In genomic region chr7:149569726-149570422, GRCh38 we compare ENCODE assay signal across 1 cellular context.
TF ChIP-seq lines count a peak whose summit lies in the region.

No MANE protein-coding gene starts in this region.

TF ChIP-seq in GM23338, 12 proteins besides CTCF, POLR2A, EP300 and RAD21:
- TF ChIP-seq ZNF462 (CRISPR knock-in tag; IDR thresholded peaks at IDR 0.05) = no peak
- no peak for TF ChIP-seq EZH2phosphoT487 (IDR thresholded peaks at IDR 0.05; ENCODE audit: unreplicated experiment)
- TF ChIP-seq STAT1 (IDR thresholded peaks at IDR 0.05; ENCODE audit: unreplicated experiment) = no peak
- TF ChIP-seq POLR2AphosphoS5 (IDR thresholded peaks at IDR 0.05; ENCODE audit: low read depth) = no peak
- TF ChIP-seq NANOG (IDR thresholded peaks at IDR 0.05; ENCODE audit: borderline replicate concordance) = no peak
- TF ChIP-seq ZNF114 (CRISPR knock-in tag; IDR thresholded peaks at IDR 0.05) = no peak
- no peak for TF ChIP-seq ZNF331 (CRISPR knock-in tag; IDR thresholded peaks at IDR 0.05; ENCODE audit: low read depth)
- no peak for TF ChIP-seq CREB1 (CRISPR knock-in tag; IDR thresholded peaks at IDR 0.05; ENCODE audit: low read depth)
- no peak for TF ChIP-seq EZH2 (IDR thresholded peaks at IDR 0.05; ENCODE audit: low read depth, unreplicated experiment)
- TF ChIP-seq, protein P1, sequence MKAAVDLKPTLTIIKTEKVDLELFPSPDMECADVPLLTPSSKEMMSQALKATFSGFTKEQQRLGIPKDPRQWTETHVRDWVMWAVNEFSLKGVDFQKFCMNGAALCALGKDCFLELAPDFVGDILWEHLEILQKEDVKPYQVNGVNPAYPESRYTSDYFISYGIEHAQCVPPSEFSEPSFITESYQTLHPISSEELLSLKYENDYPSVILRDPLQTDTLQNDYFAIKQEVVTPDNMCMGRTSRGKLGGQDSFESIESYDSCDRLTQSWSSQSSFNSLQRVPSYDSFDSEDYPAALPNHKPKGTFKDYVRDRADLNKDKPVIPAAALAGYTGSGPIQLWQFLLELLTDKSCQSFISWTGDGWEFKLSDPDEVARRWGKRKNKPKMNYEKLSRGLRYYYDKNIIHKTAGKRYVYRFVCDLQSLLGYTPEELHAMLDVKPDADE (IDR thresholded peaks at IDR 0.05) = no peak
- no peak for TF ChIP-seq REST (IDR thresholded peaks at IDR 0.05; ENCODE audit: unreplicated experiment)
- TF ChIP-seq JUNB (IDR thresholded peaks at IDR 0.05; ENCODE audit: unreplicated experiment) = no peak
